ENCODE assay signal across 23 cellular contexts in the genomic region with DNA sequence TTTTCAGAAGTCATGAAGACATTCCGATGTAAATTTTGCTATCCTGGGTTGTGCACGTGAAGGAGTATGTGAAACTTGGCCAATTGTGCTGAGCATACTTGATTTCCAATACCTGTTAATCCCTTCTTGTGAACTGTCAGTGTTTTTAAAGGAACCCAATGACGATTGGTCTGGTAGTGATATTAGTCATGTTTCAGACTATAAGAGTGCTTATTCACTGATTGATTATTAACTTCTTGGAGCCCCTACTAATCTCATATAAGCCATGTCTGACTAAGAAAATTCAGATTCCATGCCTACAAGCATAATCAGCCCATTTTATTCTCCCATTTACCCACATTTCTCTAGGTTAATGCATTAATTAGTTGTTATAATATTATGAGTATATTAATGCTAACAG.
"Had no signal": no experiment of that assay in that cellular context is flagged by ENCODE, and none has a peak within 500 bp of the region (broad histone marks: within the 10 kb centered on the region; RNA-seq: fewer than 3 reads in every experiment).

No MANE protein-coding gene starts in this region.

- H3K27me3 ChIP-seq: breast epithelium, ovary, upper lobe of left lung had no signal

- H3K36me3 ChIP-seq: breast epithelium, ovary, thoracic aorta, upper lobe of left lung had no signal

- H3K4me3 Mint-ChIP-seq: activated B cell treated with CpG ODN at 0.5 μM for 24 hours; activated CD4-positive, alpha-beta T cell treated with anti-CD3 and anti-CD28 coated beads for 36 hours; activated naive CD8-positive, alpha-beta T cell treated with anti-CD3 and anti-CD28 coated beads for 36 hours; central memory CD8-positive, alpha-beta T cell; endodermal cell; mesothelial cell of epicardium; natural killer cell; T-helper 1 cell treated with Interleukin-12 subunit alpha and Interleukin-12 subunit beta and Interleukin-4 antibody, amounts not matched to agents 30 μg/mL and 1 μg/mL, for 36 hours had no signal

- H3K27ac Mint-ChIP-seq: activated B cell treated with CpG ODN at 0.5 μM for 24 hours; activated CD4-positive, alpha-beta T cell treated with anti-CD3 and anti-CD28 coated beads for 36 hours; activated naive CD8-positive, alpha-beta T cell treated with anti-CD3 and anti-CD28 coated beads for 36 hours; endodermal cell; mesothelial cell of epicardium; natural killer cell; T-helper 1 cell treated with Interleukin-12 subunit alpha and Interleukin-12 subunit beta and Interleukin-4 antibody, amounts not matched to agents 30 μg/mL and 1 μg/mL, for 36 hours had no signal

- DNase-seq: activated B cell treated with CpG ODN at 0.5 μM for 24 hours; activated CD4-positive, alpha-beta T cell treated with anti-CD3 and anti-CD28 coated beads for 36 hours; activated CD4-positive, alpha-beta T cell treated with anti-CD3 and anti-CD28 coated beads, Interleukin-2, amount 50 U/mL, for 4 hours; activated naive CD4-positive, alpha-beta T cell treated with Interleukin-2 at 50 U/mL for 16 hours; activated naive CD8-positive, alpha-beta T cell treated with anti-CD3 and anti-CD28 coated beads for 36 hours; activated T-cell treated with anti-CD3 and anti-CD28 coated beads, Interleukin-2, amount 50 U/mL, for 48 hours; dorsolateral prefrontal cortex; endodermal cell; left ventricle myocardium superior; mammary epithelial cell; natural killer cell; ovary; psoas muscle; right cardiac atrium; stimulated activated CD4-positive, alpha-beta T cell treated with anti-CD3 and anti-CD28 coated beads, Interleukin-4, amount 100 ng/mL, for 24 hours; stimulated activated naive CD4-positive, alpha-beta T cell treated with Interleukin-2 at 50 U/mL for 16 hours; upper lobe of left lung had no signal

- H3K4me1 ChIP-seq: breast epithelium, psoas muscle, upper lobe of left lung had no signal

- H3K4me3 ChIP-seq: breast epithelium, dorsolateral prefrontal cortex, ovary, psoas muscle, thoracic aorta, upper lobe of left lung had no signal

- H3K27ac ChIP-seq: breast epithelium, dorsolateral prefrontal cortex, ovary, psoas muscle, thoracic aorta, upper lobe of left lung had no signal

- H3K4me1 Mint-ChIP-seq: activated B cell treated with CpG ODN at 0.5 μM for 24 hours; activated CD4-positive, alpha-beta T cell treated with anti-CD3 and anti-CD28 coated beads for 36 hours; activated naive CD8-positive, alpha-beta T cell treated with anti-CD3 and anti-CD28 coated beads for 36 hours; central memory CD8-positive, alpha-beta T cell; endodermal cell; natural killer cell had no signal

- FAIRE-seq: colon had no signal

- H3K9me3 Mint-ChIP-seq: activated B cell treated with CpG ODN at 0.5 μM for 24 hours; activated naive CD8-positive, alpha-beta T cell treated with anti-CD3 and anti-CD28 coated beads for 36 hours; endodermal cell; mesothelial cell of epicardium; T-helper 1 cell treated with Interleukin-12 subunit alpha and Interleukin-12 subunit beta and Interleukin-4 antibody, amounts not matched to agents 30 μg/mL and 1 μg/mL, for 36 hours had no signal

- H3K27me3 Mint-ChIP-seq: activated B cell treated with CpG ODN at 0.5 μM for 24 hours; activated CD4-positive, alpha-beta T cell treated with anti-CD3 and anti-CD28 coated beads for 36 hours; activated naive CD8-positive, alpha-beta T cell treated with anti-CD3 and anti-CD28 coated beads for 36 hours; central memory CD8-positive, alpha-beta T cell had no signal

- ATAC-seq: activated CD4-positive, alpha-beta T cell treated with anti-CD3 and anti-CD28 coated beads for 36 hours; left ventricle myocardium superior; natural killer cell; psoas muscle; right cardiac atrium had no signal

- H3K9me3 ChIP-seq: breast epithelium, ovary, psoas muscle, thoracic aorta, upper lobe of left lung had no signal

- H3K36me3 Mint-ChIP-seq: activated naive CD8-positive, alpha-beta T cell treated with anti-CD3 and anti-CD28 coated beads for 36 hours; mesothelial cell of epicardium; natural killer cell had no signal
